In genomic region chr6:36873115-36873514, GRCh38 we compare ENCODE assay signal across 10 cellular contexts. TPM values are rescaled to one million over a fixed set of nuclear protein-coding genes. Genes with fewer than 3 reads are reported as not detected.
DNase-seq lines count a peak whose midpoint lies in the region; ATAC-seq and TF ChIP-seq lines count a peak whose summit lies in the region.
"Had no signal": no experiment of that assay in that cellular context is flagged by ENCODE, and none has a peak within 500 bp of the region (broad histone marks: within the 10 kb centered on the region; RNA-seq: fewer than 3 reads in every experiment).

No MANE protein-coding gene starts in this region.

- peak overlapping the region; percentile 87 for H3K4me3 Mint-ChIP-seq in endodermal cell
- H3K4me3 Mint-ChIP-seq in stimulated activated naive B cell treated with anti-CD40 and anti-IgM and Interleukin-4, amounts not matched to agents 10 μg/mL and 1 μg/mL and 100 μg/mL, for 72 hours, result peak overlapping the region; percentile 92 to 99

- H3K4me3 ChIP-seq in right atrium auricular region (no peak overlapping the region), endodermal cell (ENCODE audit: low read length) (peak overlapping the region; percentile 97)

- H3K9ac ChIP-seq in endodermal cell (ENCODE audit: extremely low read depth, low read length, poor library complexity, severe bottlenecking), result no peak overlapping the region

- no peaks in the 10 kb centered on the region for H3K9me3 ChIP-seq in right atrium auricular region
- H3K9me3 ChIP-seq in endodermal cell (ENCODE audit: control insufficient read depth, low read length), result no peaks in the 10 kb centered on the region

- H3K9me3 Mint-ChIP-seq in endodermal cell, result no peaks in the 10 kb centered on the region
- H3K9me3 Mint-ChIP-seq in stimulated activated naive B cell treated with anti-CD40 and anti-IgM and Interleukin-4, amounts not matched to agents 10 μg/mL and 1 μg/mL and 100 μg/mL, for 72 hours, result no peaks in the 10 kb centered on the region

- H3K27me3 ChIP-seq in right atrium auricular region, result no peaks in the 10 kb centered on the region
- H3K27me3 ChIP-seq in endodermal cell (ENCODE audit: control insufficient read depth, insufficient read depth, low read length, poor library complexity, severe bottlenecking), result peaks cover 12% of the 10 kb centered on the region

- H3K4me1 Mint-ChIP-seq in endodermal cell, result peaks cover 14% of the 10 kb centered on the region
- H3K4me1 Mint-ChIP-seq in stimulated activated naive B cell treated with anti-CD40 and anti-IgM and Interleukin-4, amounts not matched to agents 10 μg/mL and 1 μg/mL and 100 μg/mL, for 72 hours, result peaks cover 14 to 25% of the 10 kb centered on the region in 2 donors

- intact Hi-C loops in left ventricle myocardium superior (cut with micrococcal nuclease), result no loop called here

- no peak for ATAC-seq in left ventricle myocardium superior
- no peak for ATAC-seq in stimulated activated naive B cell treated with anti-CD40 and anti-IgM and Interleukin-4, amounts not matched to agents 10 μg/mL and 1 μg/mL and 100 μg/mL, for 72 hours (replicated peaks)
- ATAC-seq in GM18907 (IDR thresholded peaks at IDR 0.05; ENCODE audit: unreplicated experiment), result no peak

- H3K27ac ChIP-seq in right atrium auricular region (peak overlapping the region; percentile 35 to 87), endodermal cell (ENCODE audit: low read depth, low read length) (no peak overlapping the region)

- H3K4me1 ChIP-seq in right atrium auricular region (peaks cover 0 to 41% of the 10 kb centered on the region in 2 donors), endodermal cell (ENCODE audit: control insufficient read depth, insufficient read depth, low read length) (no peaks in the 10 kb centered on the region)

- peaks cover 16% of the 10 kb centered on the region for H3K27me3 Mint-ChIP-seq in endodermal cell (ENCODE audit: insufficient read depth)
- no peaks in the 10 kb centered on the region for H3K27me3 Mint-ChIP-seq in stimulated activated naive B cell treated with anti-CD40 and anti-IgM and Interleukin-4, amounts not matched to agents 10 μg/mL and 1 μg/mL and 100 μg/mL, for 72 hours

- no peaks in the 10 kb centered on the region for H3K36me3 ChIP-seq in right atrium auricular region
- H3K36me3 ChIP-seq in endodermal cell (ENCODE audit: control insufficient read depth, insufficient read depth, low read length), result peaks cover 26% of the 10 kb centered on the region

- H3K27ac Mint-ChIP-seq in endodermal cell, result no peak overlapping the region
- H3K27ac Mint-ChIP-seq in stimulated activated naive B cell treated with anti-CD40 and anti-IgM and Interleukin-4, amounts not matched to agents 10 μg/mL and 1 μg/mL and 100 μg/mL, for 72 hours, result peak overlapping the region; percentile 100

- 87% methylated on average over 1 of the region's 1 CpG; no CpG with 5 or more reads in 1 of the 2 experiments for WGBS in endodermal cell (ENCODE audit: insufficient coverage in 1 of 2, insufficient read length in 1 of 2), 2 experiments

- TF ChIP-seq CTCF in right atrium auricular region (IDR thresholded peaks at IDR 0.05) (no peak), endodermal cell (conservative IDR thresholded peaks at IDR 0.05) (no peak)

- DNase-seq in right atrium auricular region (ENCODE audit: low spot score) (no peak), left ventricle myocardium superior (no peak), OCI-M1 (lab: John Stamatoyannopoulos, UW) (peak; percentile 47), endodermal cell (no peak), SIG-M5 treated with dmso at 0.1 percent for 504 hours (lab: John Stamatoyannopoulos, UW; ENCODE audit: unreplicated experiment) (no peak), DMS79 treated with DMSO at 0.1 percent for 48 hours (lab: John Stamatoyannopoulos, UW) (no peak)
- DNase-seq in stimulated activated naive B cell treated with anti-CD40 and anti-IgM and Interleukin-4, amounts not matched to agents 10 μg/mL and 1 μg/mL and 100 μg/mL, for 72 hours, result no peak
- DNase-seq: caudate nucleus, foreskin fibroblast had no signal

- peaks cover 24% of the 10 kb centered on the region for H3K36me3 Mint-ChIP-seq in endodermal cell (ENCODE audit: low read depth)
- H3K36me3 Mint-ChIP-seq in stimulated activated naive B cell treated with anti-CD40 and anti-IgM and Interleukin-4, amounts not matched to agents 10 μg/mL and 1 μg/mL and 100 μg/mL, for 72 hours, result peaks cover 17 to 29% of the 10 kb centered on the region in 2 donors

RNA-seq across cellular contexts. Expression of gene PPIL1, which starts 1.5 kb away (rescaled TPM):
- total RNA-seq in right atrium auricular region (10 to 100 TPM; 41.1 to 53.7 TPM), left ventricle myocardium superior (60.3 TPM), endodermal cell (10 to 100 TPM; 36.7 to 53.3 TPM)
- polyA plus RNA-seq in endodermal cell (2013, experiment 1 of 2), result 68.5 TPM
- polyA plus RNA-seq in endodermal cell (2013, experiment 2 of 2), result 66.8 TPM

RNA-seq across cellular contexts. Expression of gene C6orf89, which starts 12.6 kb away (rescaled TPM):
- total RNA-seq in right atrium auricular region, result 10 to 100 TPM; 55.0 to 59.5 TPM
- 76.6 TPM for total RNA-seq in left ventricle myocardium superior
- 10 to 100 TPM; 13.9 to 16.8 TPM for total RNA-seq in endodermal cell
- 22.7 TPM for polyA plus RNA-seq in endodermal cell (2013, experiment 1 of 2)
- 19.5 TPM for polyA plus RNA-seq in endodermal cell (2013, experiment 2 of 2)

RNA-seq across cellular contexts. Expression of gene CPNE5, which starts 33.9 kb away (rescaled TPM):
- total RNA-seq in right atrium auricular region, result 10 to 100 TPM; 36.7 to 47.4 TPM
- 20.4 TPM for total RNA-seq in left ventricle myocardium superior
- under 1 TPM; 0.26 to 0.42 TPM for total RNA-seq in endodermal cell
- polyA plus RNA-seq in endodermal cell (2013, experiment 1 of 2), result 1.4 TPM
- polyA plus RNA-seq in endodermal cell (2013, experiment 2 of 2), result 1.6 TPM

Comparison
In these comparisons a context has a peak if more than half of its experiments do, and no peak if none do; other contexts are left out.
1. RNA of gene CPNE5, which starts 33.9 kb away (total RNA-seq): 36.7 to 47.4 TPM in right atrium auricular region and 20.4 TPM in left ventricle myocardium superior (single experiment); 0.26 to 0.42 TPM in endodermal cell; every median in the first group is over 10 times any median in the second.